Comparison of ENCODE assay signal across 27 cellular contexts in genomic region chr19:4030981-4031380, GRCh38.
"Had no signal": no experiment of that assay in that cellular context is flagged by ENCODE, and none has a peak within 500 bp of the region (broad histone marks: within the 10 kb centered on the region; RNA-seq: fewer than 3 reads in every experiment).

No MANE protein-coding gene starts in this region.

- H3K36me3 Mint-ChIP-seq: activated naive CD8-positive, alpha-beta T cell had no signal

- H3K9me3 Mint-ChIP-seq: activated CD4-positive, alpha-beta memory T cell treated with anti-CD3 and anti-CD28 coated beads, Interleukin-2, amount 10 ng/mL, durations not matched to agents 7 days and 5 days; activated CD4-positive, alpha-beta T cell treated with anti-CD3 and anti-CD28 coated beads, Interleukin-2, amount 10 ng/mL, durations not matched to agents 24 days and 14 days; activated T-cell treated with anti-CD3 and anti-CD28 coated beads, Interleukin-2, amount 50 U/mL, for 24 hours; activated T-cell treated with anti-CD3 and anti-CD28 coated beads, Interleukin-2, amount 50 U/mL, for 72 hours; effector memory CD8-positive, alpha-beta T cell had no signal

- H3K4me3 ChIP-seq: body of pancreas, colonic mucosa, esophagus muscularis mucosa, gastrocnemius medialis, heart left ventricle had no signal

- H3K27ac ChIP-seq: body of pancreas, colonic mucosa, foreskin keratinocyte, gastrocnemius medialis, heart left ventricle had no signal

- H3K27ac Mint-ChIP-seq: activated CD4-positive, alpha-beta memory T cell treated with anti-CD3 and anti-CD28 coated beads, Interleukin-2, amount 10 ng/mL, durations not matched to agents 7 days and 5 days; activated CD4-positive, alpha-beta T cell treated with anti-CD3 and anti-CD28 coated beads for 36 hours; activated CD4-positive, alpha-beta T cell treated with anti-CD3 and anti-CD28 coated beads, Interleukin-2, amount 10 ng/mL, durations not matched to agents 24 days and 14 days; activated naive CD8-positive, alpha-beta T cell; activated T-cell treated with anti-CD3 and anti-CD28 coated beads, Interleukin-2, amount 50 U/mL, for 24 hours; activated T-cell treated with anti-CD3 and anti-CD28 coated beads, Interleukin-2, amount 50 U/mL, for 72 hours had no signal

- ATAC-seq: activated CD4-positive, alpha-beta T cell treated with anti-CD3 and anti-CD28 coated beads for 36 hours; activated T-cell treated with anti-CD3 and anti-CD28 coated beads, Interleukin-2, amount 50 U/mL, for 72 hours; body of pancreas; effector memory CD8-positive, alpha-beta T cell; foreskin keratinocyte; gastrocnemius medialis; heart left ventricle had no signal

- H3K27me3 ChIP-seq: body of pancreas, colonic mucosa, esophagus muscularis mucosa, foreskin keratinocyte, gastrocnemius medialis, heart left ventricle had no signal

- H3K36me3 ChIP-seq: colonic mucosa had no signal

- H3K4me1 Mint-ChIP-seq: activated CD4-positive, alpha-beta memory T cell treated with anti-CD3 and anti-CD28 coated beads, Interleukin-2, amount 10 ng/mL, durations not matched to agents 7 days and 5 days; activated CD4-positive, alpha-beta T cell treated with anti-CD3 and anti-CD28 coated beads for 36 hours; activated CD4-positive, alpha-beta T cell treated with anti-CD3 and anti-CD28 coated beads, Interleukin-2, amount 10 ng/mL, durations not matched to agents 24 days and 14 days had no signal

- H3K9me3 ChIP-seq: body of pancreas, colonic mucosa, esophagus muscularis mucosa, gastrocnemius medialis, heart left ventricle had no signal

- H3K4me3 Mint-ChIP-seq: activated CD4-positive, alpha-beta memory T cell treated with anti-CD3 and anti-CD28 coated beads, Interleukin-2, amount 10 ng/mL, durations not matched to agents 7 days and 5 days; activated CD4-positive, alpha-beta T cell treated with anti-CD3 and anti-CD28 coated beads for 36 hours; activated CD4-positive, alpha-beta T cell treated with anti-CD3 and anti-CD28 coated beads, Interleukin-2, amount 10 ng/mL, durations not matched to agents 24 days and 14 days; activated naive CD8-positive, alpha-beta T cell; activated T-cell treated with anti-CD3 and anti-CD28 coated beads, Interleukin-2, amount 50 U/mL, for 24 hours; activated T-cell treated with anti-CD3 and anti-CD28 coated beads, Interleukin-2, amount 50 U/mL, for 72 hours; effector memory CD8-positive, alpha-beta T cell had no signal

- H3K4me1 ChIP-seq: body of pancreas, colonic mucosa, foreskin keratinocyte, gastrocnemius medialis, heart left ventricle had no signal

- DNase-seq: activated CD4-positive, alpha-beta memory T cell treated with anti-CD3 and anti-CD28 coated beads, Interleukin-2, amount 10 ng/mL, durations not matched to agents 7 days and 5 days; activated CD4-positive, alpha-beta T cell treated with anti-CD3 and anti-CD28 coated beads for 36 hours; activated CD4-positive, alpha-beta T cell treated with anti-CD3 and anti-CD28 coated beads, Interleukin-2, amount 10 ng/mL, durations not matched to agents 24 days and 14 days; activated CD4-positive, CD25-positive, alpha-beta regulatory T cell; activated CD4-positive, CD25-positive, alpha-beta regulatory T cell treated with anti-CD3 and anti-CD28 coated beads, Interleukin-2, amount 50 U/mL, for 72 hours; activated CD8-positive, alpha-beta memory T cell treated with anti-CD3 and anti-CD28 coated beads, Interleukin-2, amount 50 U/mL, for 48 hours; activated gamma-delta T cell; activated naive CD4-positive, alpha-beta T cell treated with anti-CD3 and anti-CD28 coated beads, Interleukin-2, amount 50 U/mL, for 16 hours; activated naive CD4-positive, alpha-beta T cell treated with Interleukin-2 at 50 U/mL for 16 hours; activated T-cell treated with anti-CD3 and anti-CD28 coated beads for 4 hours; activated T-cell treated with anti-CD3 and anti-CD28 coated beads, Interleukin-2, amount 50 U/mL, for 24 hours; activated T-cell treated with anti-CD3 and anti-CD28 coated beads, Interleukin-2, amount 50 U/mL, for 72 hours; amniotic stem cell; aorta; body of pancreas; caudate nucleus; cerebellar nuclear complex; colonic mucosa; effector memory CD8-positive, alpha-beta T cell; erythroblast; foreskin keratinocyte; gastrocnemius medialis; glutamatergic neuron; heart left ventricle; T-helper 2 cell had no signal
